13 cellular contexts compared by ENCODE assay signal in the genomic region with DNA sequence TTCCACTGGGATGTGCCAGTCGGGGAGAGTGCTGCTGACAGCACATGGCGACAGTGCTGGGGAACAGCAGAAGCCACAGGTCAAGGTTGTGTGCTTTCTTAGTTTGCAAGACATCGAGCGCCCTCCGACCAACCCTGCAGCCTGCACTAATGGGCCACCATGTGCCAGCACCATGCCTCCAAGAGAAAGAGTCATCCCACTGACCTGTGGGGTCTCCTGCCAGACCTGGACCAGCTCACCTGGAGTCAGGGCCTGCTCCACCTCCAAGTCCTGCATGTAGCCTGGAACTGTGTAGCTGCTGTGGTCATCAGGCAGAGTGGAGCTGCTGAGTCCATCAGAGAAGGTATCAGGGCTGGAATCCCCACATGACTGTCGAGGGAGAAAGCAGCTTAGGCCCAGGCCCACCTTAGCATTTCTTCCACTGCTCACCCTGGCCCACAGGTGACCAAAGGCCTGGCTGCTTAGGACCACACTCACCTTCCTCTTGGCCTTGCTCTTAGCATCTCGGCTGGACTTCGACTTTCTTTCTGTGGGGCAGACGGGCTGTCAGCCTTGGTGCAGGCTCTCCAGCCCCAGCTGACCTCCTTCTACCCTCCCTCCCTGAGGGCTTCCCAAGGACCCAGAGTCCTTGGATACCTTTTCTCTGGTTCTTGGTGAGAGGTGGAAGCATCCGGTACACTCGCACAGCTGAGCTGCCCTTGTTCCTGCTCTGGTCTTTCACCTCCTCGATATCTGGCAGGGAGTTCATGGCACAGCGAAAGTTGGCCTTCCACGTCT. TPM values are rescaled to one million over a fixed set of nuclear protein-coding genes. Genes with fewer than 3 reads are reported as not detected.
DNase-seq lines count a peak whose midpoint lies in the region; ATAC-seq, FAIRE-seq and TF ChIP-seq lines count a peak whose summit lies in the region.
"Had no signal": no experiment of that assay in that cellular context is flagged by ENCODE, and none has a peak within 500 bp of the region (broad histone marks: within the 10 kb centered on the region; RNA-seq: fewer than 3 reads in every experiment).

No MANE protein-coding gene starts in this region.

- no peaks in the 10 kb centered on the region for H3K27me3 Mint-ChIP-seq in activated CD4-positive, alpha-beta T cell treated with anti-CD3 and anti-CD28 coated beads, Interleukin-2, amount 10 ng/mL, durations not matched to agents 7 days and 5 days

- peak; percentile 15 for TF ChIP-seq POLR2A in GM18505 (IDR thresholded peaks at IDR 0.05; ENCODE audit: borderline replicate concordance, extremely low read depth, insufficient read depth, insufficient read length)

- peak overlapping the region; percentile 100 for H3K27ac ChIP-seq in effector memory CD4-positive, alpha-beta T cell (ENCODE audit: insufficient read depth, low read length, poor library complexity, severe bottlenecking)
- H3K27ac ChIP-seq in small intestine (ENCODE audit: low read depth in 1 of 2, low read length in 1 of 2): peak overlapping the region; percentile 65 to 69
- H3K27ac ChIP-seq: pancreas had no signal

- H3K4me1 Mint-ChIP-seq in activated CD4-positive, alpha-beta T cell treated with anti-CD3 and anti-CD28 coated beads, Interleukin-2, amount 10 ng/mL, durations not matched to agents 7 days and 5 days: peaks cover 56% of the 10 kb centered on the region

- no peaks in the 10 kb centered on the region for H3K27me3 ChIP-seq in effector memory CD4-positive, alpha-beta T cell (replicated peaks; ENCODE audit: control insufficient read depth, insufficient read depth, low read length, poor library complexity, severe bottlenecking)
- H3K27me3 ChIP-seq in small intestine (ENCODE audit: control insufficient read depth in 2 of 2, insufficient read depth in 2 of 2, low read length in 2 of 2): no peaks in the 10 kb centered on the region
- H3K27me3 ChIP-seq: adrenal gland, pancreas had no signal

- H3K9me3 ChIP-seq in effector memory CD4-positive, alpha-beta T cell (ENCODE audit: control insufficient read depth, low read length): no peaks in the 10 kb centered on the region
- no peaks in the 10 kb centered on the region for H3K9me3 ChIP-seq in small intestine (ENCODE audit: control insufficient read depth, low read depth)
- H3K9me3 ChIP-seq: adrenal gland, pancreas had no signal

- no peak for FAIRE-seq in small intestine (lab: Jason Lieb, UNC)
- FAIRE-seq: pancreas had no signal

- WGBS in small intestine, 3 donors: 55 to 64% (median 58%) methylated on average over 14 of the region's 14 CpGs

- H3K4me3 Mint-ChIP-seq in activated CD4-positive, alpha-beta T cell treated with anti-CD3 and anti-CD28 coated beads, Interleukin-2, amount 10 ng/mL, durations not matched to agents 7 days and 5 days: peak overlapping the region; percentile 99

- ATAC-seq in GM18505 (IDR thresholded peaks at IDR 0.05; ENCODE audit: unreplicated experiment): no peak
- ATAC-seq: pancreas had no signal

- POLR2A ChIA-PET in activated CD4-positive, alpha-beta T cell treated with anti-CD3 and anti-CD28 coated beads, Interleukin-2, amount 10 ng/mL, durations not matched to agents 7 days and 5 days (lab: Charles Lee): interaction anchor here (0.5 to 1.9 kb wide), 3 partner anchors 9 to 146 kb away, joined by 3 to 4 read pairs (median 3); no protein-coding TSS in a partner anchor

- TF ChIP-seq CTCF in GM20000 (IDR thresholded peaks at IDR 0.05; ENCODE audit: extremely low read depth, missing control alignments): no peak

- no peak for DNase-seq in activated CD4-positive, alpha-beta T cell treated with anti-CD3 and anti-CD28 coated beads, Interleukin-2, amount 10 ng/mL, durations not matched to agents 7 days and 5 days
- no peak for DNase-seq in effector memory CD4-positive, alpha-beta T cell
- DNase-seq in small intestine (no peak), GM19238 (ENCODE audit: insufficient read length, low spot score) (no peak), NCI-H2029 treated with DMSO at 0.1 percent for 48 hours (lab: John Stamatoyannopoulos, UW) (no peak), CD1c-positive myeloid dendritic cell (ENCODE audit: extremely low spot score) (no peak), GM20000 (ENCODE audit: low spot score) (no peak)
- DNase-seq: KG1, NCI-H69, T1000 had no signal

- CTCF ChIA-PET in activated CD4-positive, alpha-beta T cell treated with anti-CD3 and anti-CD28 coated beads, Interleukin-2, amount 10 ng/mL, durations not matched to agents 7 days and 5 days (lab: Charles Lee): interaction anchor here (1.1 to 6.3 kb wide), 5 partner anchors 7 to 100 kb away, joined by 4 to 52 read pairs (median 5); no protein-coding TSS in a partner anchor

- H3K36me3 Mint-ChIP-seq in activated CD4-positive, alpha-beta T cell treated with anti-CD3 and anti-CD28 coated beads, Interleukin-2, amount 10 ng/mL, durations not matched to agents 7 days and 5 days (ENCODE audit: low read depth): peaks cover 76% of the 10 kb centered on the region

- peak overlapping the region; percentile 94 for H3K27ac Mint-ChIP-seq in activated CD4-positive, alpha-beta T cell treated with anti-CD3 and anti-CD28 coated beads, Interleukin-2, amount 10 ng/mL, durations not matched to agents 7 days and 5 days

- no peaks in the 10 kb centered on the region for H3K9me3 Mint-ChIP-seq in activated CD4-positive, alpha-beta T cell treated with anti-CD3 and anti-CD28 coated beads, Interleukin-2, amount 10 ng/mL, durations not matched to agents 7 days and 5 days

- peaks cover 77% of the 10 kb centered on the region for H3K36me3 ChIP-seq in effector memory CD4-positive, alpha-beta T cell (ENCODE audit: control insufficient read depth, insufficient read depth, low read length)
- peaks cover 22 to 32% of the 10 kb centered on the region in 2 donors for H3K36me3 ChIP-seq in small intestine (ENCODE audit: control insufficient read depth in 2 of 2, insufficient read depth in 2 of 2, low read length in 2 of 2)

- peak overlapping the region; percentile 97 for H3K4me3 ChIP-seq in effector memory CD4-positive, alpha-beta T cell (ENCODE audit: insufficient read depth, low read depth, low read length, poor library complexity, severe bottlenecking)
- peak overlapping the region in 1 of 2 donors; percentile 8 for H3K4me3 ChIP-seq in small intestine (ENCODE audit: low read depth in 1 of 2, low read length in 2 of 2)
- H3K4me3 ChIP-seq: adrenal gland, pancreas had no signal

- peaks cover 41% of the 10 kb centered on the region for H3K4me1 ChIP-seq in effector memory CD4-positive, alpha-beta T cell (ENCODE audit: control insufficient read depth, insufficient read depth, low read length, poor library complexity, severe bottlenecking)
- H3K4me1 ChIP-seq in small intestine (ENCODE audit: control insufficient read depth in 2 of 2, insufficient read depth in 1 of 2, low read depth in 1 of 2, low read length in 1 of 2): peaks cover 5 to 8% of the 10 kb centered on the region in 2 donors

RNA-seq across cellular contexts. Expression of a gene that starts 4.1 kb away (rescaled TPM):
- 100 to 1,000 TPM; 289 to 302 TPM for total RNA-seq in activated CD4-positive, alpha-beta T cell treated with anti-CD3 and anti-CD28 coated beads, Interleukin-2, amount 10 ng/mL, durations not matched to agents 7 days and 5 days
- polyA plus RNA-seq in small intestine: 10 to 100 TPM; 51.7 to 64.1 (median 54.0) TPM

RNA-seq across cellular contexts. Expression of a gene that starts 56.8 kb away (rescaled TPM):
- total RNA-seq in activated CD4-positive, alpha-beta T cell treated with anti-CD3 and anti-CD28 coated beads, Interleukin-2, amount 10 ng/mL, durations not matched to agents 7 days and 5 days: under 1 TPM; 0.25 to 0.33 TPM
- polyA plus RNA-seq in small intestine: not detected
- total RNA-seq: adrenal gland, pancreas had no signal
- polyA plus RNA-seq: adrenal gland, pancreas had no signal
